9 cellular contexts compared by ENCODE assay signal in genomic region chr1:92882817-92883216, GRCh38. TPM values are rescaled to one million over a fixed set of nuclear protein-coding genes. Genes with fewer than 3 reads are reported as not detected.
A peak's percentile ranks its signal among the peaks of the same experiment; 100 is the strongest.
DNase-seq lines count a peak whose midpoint lies in the region; ATAC-seq and TF ChIP-seq lines count a peak whose summit lies in the region.
"Had no signal": no experiment of that assay in that cellular context is flagged by ENCODE, and none has a peak within 500 bp of the region (broad histone marks: within the 10 kb centered on the region; RNA-seq: fewer than 3 reads in every experiment).

No MANE protein-coding gene starts in this region.

- no peaks in the 10 kb centered on the region for H3K27me3 Mint-ChIP-seq in memory B cell

- H3K4me3 ChIP-seq in DOHH2 (ENCODE audit: low read length): no peak overlapping the region

- peaks cover 29% of the 10 kb centered on the region for H3K4me1 ChIP-seq in DOHH2 (ENCODE audit: control insufficient read depth, low read length)

- peaks cover 52% of the 10 kb centered on the region for H3K79me2 ChIP-seq in DOHH2 (ENCODE audit: control insufficient read depth, low read length)

- DNase-seq in Kasumi-1 (lab: John Stamatoyannopoulos, UW) (peak; percentile 75 to 79), memory B cell (ENCODE audit: low spot score in 2 of 2) (peak in 1 of 2 donors; percentile 7), dermis blood vessel endothelial cell (no peak), NCI-H1694 (lab: John Stamatoyannopoulos, UW) (no peak)
- peak; percentile 11 to 14 for DNase-seq in activated CD4-positive, alpha-beta T cell treated with anti-CD3 and anti-CD28 coated beads, Interleukin-2, amount 50 U/mL, for 48 hours
- DNase-seq: caudate nucleus had no signal

- no peak overlapping the region for H3K27ac ChIP-seq in DOHH2 (ENCODE audit: low read depth, low read length)

- no peaks in the 10 kb centered on the region for H3K9me2 ChIP-seq in DOHH2 (replicated peaks; ENCODE audit: control insufficient read depth, low read length)

- ATAC-seq in memory B cell (ENCODE audit: low read depth): peak; percentile 89
- no peak for ATAC-seq in HG03442 (IDR thresholded peaks at IDR 0.05; ENCODE audit: unreplicated experiment)
- no peak for ATAC-seq in GM19463 (IDR thresholded peaks at IDR 0.05; ENCODE audit: unreplicated experiment)

- H4K20me1 ChIP-seq in DOHH2 (ENCODE audit: control insufficient read depth, insufficient read depth, low read depth, low read length): no peaks in the 10 kb centered on the region

- no peaks in the 10 kb centered on the region for H3K36me3 ChIP-seq in DOHH2 (ENCODE audit: control insufficient read depth, low read length)

- no peaks in the 10 kb centered on the region for H3K9me3 ChIP-seq in DOHH2 (ENCODE audit: control insufficient read depth, insufficient read depth, low read length)

- no peak for TF ChIP-seq CTCF in DOHH2 (IDR thresholded peaks at IDR 0.05; ENCODE audit: low read depth, low read length, poor library complexity, severe bottlenecking)

- H3K4me1 Mint-ChIP-seq in memory B cell: peaks cover 28% of the 10 kb centered on the region

- H3F3A ChIP-seq in DOHH2 (ENCODE audit: control insufficient read depth, insufficient read depth): peaks cover 6% of the 10 kb centered on the region; the same call in 1 of the 2 replicates

- H3K4me3 Mint-ChIP-seq in memory B cell: no peak overlapping the region

- H3K36me3 Mint-ChIP-seq in memory B cell: peaks cover 4% of the 10 kb centered on the region

- H3K9me3 Mint-ChIP-seq in memory B cell: no peaks in the 10 kb centered on the region

- H3K4me2 ChIP-seq in DOHH2 (ENCODE audit: low read length): peak overlapping the region; percentile 23

- H3K27ac Mint-ChIP-seq in memory B cell: peak overlapping the region; percentile 24

- no peaks in the 10 kb centered on the region for H3K27me3 ChIP-seq in DOHH2 (ENCODE audit: control insufficient read depth, low read length)

RNA-seq across cellular contexts. Expression of gene RPL5, which starts 51.0 kb away (rescaled TPM):
- 892 and 958 TPM in 2 replicates for total RNA-seq in dermis blood vessel endothelial cell

Comparison
In these comparisons a context has a peak if more than half of its experiments do, and no peak if none do; other contexts are left out.
1. DNase-seq: peak in Kasumi-1 (2 of 2) and activated CD4-positive, alpha-beta T cell treated with anti-CD3 and anti-CD28 coated beads, Interleukin-2, amount 50 U/mL, for 48 hours (2 of 2); none in dermis blood vessel endothelial cell (single experiment) and NCI-H1694 (single experiment).